Comparison of ENCODE assay signal across 8 cellular contexts in genomic region chr9:32552172-32552872, GRCh38. TPM values are rescaled to one million over a fixed set of nuclear protein-coding genes. Genes with fewer than 3 reads are reported as not detected.
DNase-seq lines count a peak whose midpoint lies in the region; ATAC-seq, FAIRE-seq and TF ChIP-seq lines count a peak whose summit lies in the region.

SMIM27 (plus strand) TSS chr9:32552327; CDS start chr9:32552435, 108 bp downstream.
TOPORS (minus strand) TSS chr9:32552586; CDS start chr9:32552436, 150 bp downstream.

- peak; percentile 63 to 80 (median 68) for ATAC-seq in natural killer cell

- no peaks in the 10 kb centered on the region for H3K27me3 ChIP-seq in fibroblast of lung (ENCODE audit: control insufficient read depth, insufficient read depth, low read length)

- peaks cover 38 to 41% of the 10 kb centered on the region in 2 donors for H3K4me1 Mint-ChIP-seq in natural killer cell

- peak within 1 kb of the TSS; percentile 90 for H2AFZ ChIP-seq in fibroblast of lung (ENCODE audit: low read length)

- peak; percentile 94 for DNase-seq in ELR (ENCODE audit: low read depth)
- peak; percentile 49 for DNase-seq in H54 (ENCODE audit: insufficient read length, low spot score)
- DNase-seq in LoVo (ENCODE audit: low spot score): peak; percentile 92
- DNase-seq in RWPE1 (ENCODE audit: low spot score): peak; percentile 95
- DNase-seq in activated T-helper 1 cell treated with anti-CD3 and anti-CD28 coated beads, Interleukin-2, amount 50 U/mL, for 16 hours (ENCODE audit: low read depth in 1 of 2, low spot score in 1 of 2): peak; percentile 74 to 86
- DNase-seq in fibroblast of lung (ENCODE audit: low read depth in 2 of 2): peak; percentile 89 to 90
- peak; percentile 83 for DNase-seq in natural killer cell
- peak; percentile 91 for DNase-seq in stimulated activated naive CD4-positive, alpha-beta T cell treated with Interleukin-2 at 50 U/mL for 16 hours (lab: John Stamatoyannopoulos, UW)

- no peaks in the 10 kb centered on the region for H3K36me3 ChIP-seq in fibroblast of lung (ENCODE audit: control insufficient read depth, insufficient read depth, low read length)

- peaks cover 40% of the 10 kb centered on the region for H3K79me2 ChIP-seq in fibroblast of lung (ENCODE audit: control insufficient read depth, insufficient read depth, low read length)

- TF ChIP-seq CTCF in RWPE1 (conservative IDR thresholded peaks at IDR 0.05; ENCODE audit: low read depth) (no peak), fibroblast of lung (conservative IDR thresholded peaks at IDR 0.05 in 1 of 2, IDR thresholded peaks at IDR 0.05 in 1 of 2; ENCODE audit: low read depth in 1 of 2, low read length in 2 of 2) (no peak), natural killer cell (IDR thresholded peaks at IDR 0.05) (no peak)

- POLR2A ChIA-PET in RWPE1 (lab: Yijun Ruan, JAX; ENCODE audit: low non-redundant PET): interaction anchor here (0.7 kb wide), 1 partner anchor 644 kb away, joined by 8 read pairs; no protein-coding TSS in a partner anchor

- H4K20me1 ChIP-seq in fibroblast of lung (ENCODE audit: control insufficient read depth, extremely low read depth, insufficient read depth, low read length): no peaks in the 10 kb centered on the region

- no peak for FAIRE-seq in H54 (lab: Jason Lieb, UNC)

- H3K9ac ChIP-seq in fibroblast of lung (ENCODE audit: insufficient read depth, low read length): peak within 1 kb of the TSS; percentile 97

- H3K36me3 Mint-ChIP-seq in natural killer cell: no peaks in the 10 kb centered on the region

- peak; percentile 54 for TF ChIP-seq POLR2A in H54 (IDR thresholded peaks at IDR 0.05; ENCODE audit: low read depth, low read length)

- H3K4me2 ChIP-seq in fibroblast of lung (ENCODE audit: extremely low read depth, insufficient read depth, low read length): peak within 1 kb of the TSS; percentile 91

- CTCF ChIA-PET in RWPE1 (lab: Yijun Ruan, JAX): interaction anchor here (0.9 kb wide), 1 partner anchor 167 kb away, joined by 4 read pairs; no protein-coding TSS in a partner anchor

- H3K4me3 Mint-ChIP-seq in natural killer cell: peak within 1 kb of the TSS; percentile 98

- no peaks in the 10 kb centered on the region for H3K4me1 ChIP-seq in fibroblast of lung (ENCODE audit: control insufficient read depth, extremely low read depth, insufficient read depth, low read length)

- H3K27me3 Mint-ChIP-seq in natural killer cell (ENCODE audit: low read depth in 2 of 2): no peaks in the 10 kb centered on the region

- intact Hi-C loops in natural killer cell (cut with micrococcal nuclease): loop anchor here (1.0 to 10.0 kb wide), 2 partner anchors 20 to 742 kb away; partner anchors contain the start of gene NFX1

- H3K9me3 Mint-ChIP-seq in natural killer cell: no peaks in the 10 kb centered on the region

- H3K27ac ChIP-seq in RWPE1 (peak within 1 kb of the TSS; percentile 93), fibroblast of lung (ENCODE audit: insufficient read depth, low read length) (peak within 1 kb of the TSS; percentile 98)

- H3K4me3 ChIP-seq in fibroblast of lung (replicated peaks in 1 of 4; ENCODE audit: control extremely low read depth in 1 of 4, insufficient read depth in 1 of 4, low read depth in 3 of 4, low read length in 4 of 4): peak within 1 kb of the TSS; percentile 67 to 90 (median 76)

- H3K27ac Mint-ChIP-seq in natural killer cell: peak within 1 kb of the TSS; percentile 97 to 99

- no peaks in the 10 kb centered on the region for H3K9me3 ChIP-seq in fibroblast of lung (ENCODE audit: control insufficient read depth, insufficient read depth, low read depth, low read length)

RNA-seq across cellular contexts. Expression of gene SMIM27, which starts in this region (rescaled TPM):
- total RNA-seq in fibroblast of lung (2.3 and 8.3 TPM in 2 replicates), natural killer cell (10 to 100 TPM; 17.7 to 22.8 (median 18.0) TPM)
- polyA plus RNA-seq in fibroblast of lung: 2.7 and 2.8 TPM in 2 replicates
- polyA plus RNA-seq in fibroblast of lung (2012): 21.5 and 25.1 TPM in 2 replicates
- 6.0 and 15.2 TPM in 2 replicates for polyA minus RNA-seq in fibroblast of lung (ENCODE audit: low replicate concordance)

RNA-seq across cellular contexts. Expression of gene TOPORS, which starts in this region (rescaled TPM):
- total RNA-seq in fibroblast of lung: 32.0 and 33.1 TPM in 2 replicates
- 17.9 and 20.2 TPM in 2 replicates for polyA plus RNA-seq in fibroblast of lung
- 10.7 and 11.3 TPM in 2 replicates for polyA plus RNA-seq in fibroblast of lung (2012)
- 4.4 and 7.3 TPM in 2 replicates for polyA minus RNA-seq in fibroblast of lung (ENCODE audit: low replicate concordance)
- 10 to 100 TPM; 27.5 to 30.4 (median 29.8) TPM for total RNA-seq in natural killer cell

Comparison
In these comparisons a context has a peak if more than half of its experiments do, and no peak if none do; other contexts are left out.
1. Peak in every context shown above with its lines: DNase-seq, ATAC-seq, H3K4me3 ChIP-seq and H3K27ac ChIP-seq.